13 cellular contexts compared by ENCODE assay signal in genomic region chr1:65418522-65419185, GRCh38. TPM values are rescaled to one million over a fixed set of nuclear protein-coding genes. Genes with fewer than 3 reads are reported as not detected.
A peak's percentile ranks its signal among the peaks of the same experiment; 100 is the strongest.
DNase-seq lines count a peak whose midpoint lies in the region; ATAC-seq and TF ChIP-seq lines count a peak whose summit lies in the region.
"Had no signal": no experiment of that assay in that cellular context is flagged by ENCODE, and none has a peak within 500 bp of the region (broad histone marks: within the 10 kb centered on the region; RNA-seq: fewer than 3 reads in every experiment).

No MANE protein-coding gene starts in this region.

- TF ChIP-seq CTCF in SK-N-SH (IDR thresholded peaks at IDR 0.05) (no peak), OCI-LY3 (IDR thresholded peaks at IDR 0.05; ENCODE audit: low read depth, low read length) (no peak), parathyroid adenoma (IDR thresholded peaks at IDR 0.05) (no peak)

- H3K9me3 ChIP-seq in SK-N-SH = no peaks in the 10 kb centered on the region
- H3K9me3 ChIP-seq in OCI-LY3 (ENCODE audit: insufficient read depth, low read length) = no peaks in the 10 kb centered on the region
- no peaks in the 10 kb centered on the region for H3K9me3 ChIP-seq in parathyroid adenoma (ENCODE audit: control insufficient read depth, low read length)
- H3K9me3 ChIP-seq: A549, pancreas had no signal

- no peak for ATAC-seq in SK-N-SH treated with all-trans-retinoic acid at 6 μM for 48 hours
- ATAC-seq in HG02884 (IDR thresholded peaks at IDR 0.05; ENCODE audit: unreplicated experiment) = no peak
- ATAC-seq in GM21576 (IDR thresholded peaks at IDR 0.05; ENCODE audit: unreplicated experiment) = no peak
- ATAC-seq: A549, pancreas had no signal

- H3F3A ChIP-seq in SK-N-SH (replicated peaks; ENCODE audit: insufficient read depth) = peaks cover 24% of the 10 kb centered on the region

- H3K27me3 ChIP-seq in SK-N-SH (ENCODE audit: insufficient read depth) (no peaks in the 10 kb centered on the region), OCI-LY3 (ENCODE audit: low read depth, low read length) (no peaks in the 10 kb centered on the region), parathyroid adenoma (ENCODE audit: control insufficient read depth, insufficient read depth, low read length) (no peaks in the 10 kb centered on the region)
- H3K27me3 ChIP-seq: pancreas had no signal

- no peaks in the 10 kb centered on the region; the same call in 1 of the 2 replicates for H4K20me1 ChIP-seq in SK-N-SH (ENCODE audit: insufficient read depth)
- H4K20me1 ChIP-seq in OCI-LY3 (ENCODE audit: insufficient read depth, low read length) = no peaks in the 10 kb centered on the region

- H2AFZ ChIP-seq in SK-N-SH (ENCODE audit: low read depth) (no peak overlapping the region), OCI-LY3 (ENCODE audit: low read depth, low read length) (peak overlapping the region; percentile 93; the same call in 1 of the 2 replicates), parathyroid adenoma (peak overlapping the region; percentile 96)

- no peak for TF ChIP-seq EP300 in SK-N-SH (IDR thresholded peaks at IDR 0.05; ENCODE audit: borderline replicate concordance in 1 of 2, low read depth in 1 of 2, low read length in 1 of 2)

- H3K79me2 ChIP-seq in SK-N-SH (ENCODE audit: insufficient read depth) = peaks cover 29% of the 10 kb centered on the region
- H3K79me2 ChIP-seq in OCI-LY3 (ENCODE audit: low read length) = peaks cover 27% of the 10 kb centered on the region
- H3K79me2 ChIP-seq in parathyroid adenoma = peaks cover 11% of the 10 kb centered on the region

- H3K36me3 ChIP-seq in SK-N-SH (replicated peaks in 1 of 2; ENCODE audit: control insufficient read depth in 1 of 2, insufficient read depth in 2 of 2, low read length in 1 of 2) (no peaks in the 10 kb centered on the region), OCI-LY3 (replicated peaks; ENCODE audit: low read depth, low read length) (no peaks in the 10 kb centered on the region), parathyroid adenoma (ENCODE audit: control insufficient read depth, insufficient read depth, low read length) (no peaks in the 10 kb centered on the region)
- H3K36me3 ChIP-seq: pancreas had no signal

- H3K4me1 ChIP-seq in SK-N-SH (ENCODE audit: control insufficient read depth in 1 of 2, insufficient read depth in 2 of 2, low read depth in 1 of 2, low read length in 1 of 2) = peaks cover 13 to 15% of the 10 kb centered on the region in 2 experiments
- peaks cover 25% of the 10 kb centered on the region for H3K4me1 ChIP-seq in OCI-LY3 (ENCODE audit: low read length)
- no peaks in the 10 kb centered on the region for H3K4me1 ChIP-seq in parathyroid adenoma

- POLR2A ChIA-PET in SK-N-SH (lab: Yijun Ruan, JAX) = no interaction called here

- no peaks in the 10 kb centered on the region for H3K9me2 ChIP-seq in SK-N-SH

- CTCF ChIA-PET in SK-N-SH (lab: Yijun Ruan, JAX) = interaction anchor here (1.4 to 1.9 kb wide), 3 partner anchors 40 to 269 kb away, joined by 3 to 9 read pairs (median 4); no protein-coding TSS in a partner anchor

- no peak for TF ChIP-seq RAD21 in SK-N-SH (IDR thresholded peaks at IDR 0.05; ENCODE audit: low read length)

- H3K4me3 ChIP-seq in SK-N-SH (ENCODE audit: low read depth in 2 of 2, low read length in 1 of 2) = no peak overlapping the region
- H3K4me3 ChIP-seq in OCI-LY3 (ENCODE audit: low read length) = peak overlapping the region; percentile 96
- H3K4me3 ChIP-seq in parathyroid adenoma (ENCODE audit: low read depth, low read length) = no peak overlapping the region

- H3K27ac ChIP-seq in SK-N-SH (ENCODE audit: low read depth in 2 of 2, low read length in 1 of 2) = peak overlapping the region; percentile 81 to 87; a peak in 2 of 4 replicates
- H3K27ac ChIP-seq in OCI-LY3 (ENCODE audit: low read length) = no peak overlapping the region
- H3K27ac ChIP-seq in epithelial cell of prostate = peak overlapping the region; percentile 98
- no peak overlapping the region for H3K27ac ChIP-seq in parathyroid adenoma

- WGBS in SK-N-SH (ENCODE audit: low lambda C conversion rate) = 88% methylated on average over 4 of the region's 4 CpGs

- H3K4me2 ChIP-seq in SK-N-SH = 0 out of 2 replicates have a peak overlapping the region, but pooled peaks have one; percentile 88
- H3K4me2 ChIP-seq in OCI-LY3 (ENCODE audit: low read length) = peak overlapping the region; percentile 77
- no peak overlapping the region for H3K4me2 ChIP-seq in parathyroid adenoma (ENCODE audit: low read length)

- H3K9ac ChIP-seq in SK-N-SH (no peak overlapping the region), OCI-LY3 (ENCODE audit: low read length) (peak overlapping the region; percentile 83), parathyroid adenoma (no peak overlapping the region)

- DNase-seq in SK-N-SH = no peak
- DNase-seq in epithelial cell of prostate (ENCODE audit: low read depth, low spot score) = no peak
- no peak for DNase-seq in NCI-H2107 treated with DMSO at 0.1 percent for 48 hours (lab: John Stamatoyannopoulos, UW; ENCODE audit: unreplicated experiment)
- DNase-seq: DMS79 treated with DMSO at 0.1 percent for 48 hours; pancreas; RPMI8226; stimulated activated CD4-positive, alpha-beta T cell treated with anti-CD3 and anti-CD28 coated beads, Interleukin-4, amount 100 ng/mL, for 24 hours had no signal

TF ChIP-seq in SK-N-SH, 30 proteins besides CTCF, POLR2A, EP300 and RAD21 (continues in another document):
- no peak for TF ChIP-seq USF2 (IDR thresholded peaks at IDR 0.05; ENCODE audit: borderline replicate concordance, low read depth, low read length)
- no peak for TF ChIP-seq PBX3 (IDR thresholded peaks at IDR 0.05)
- no peak for TF ChIP-seq SMC3 (IDR thresholded peaks at IDR 0.05; ENCODE audit: low read depth, low read length)
- TF ChIP-seq MEF2A (IDR thresholded peaks at IDR 0.05; ENCODE audit: borderline replicate concordance, low read depth) = no peak
- TF ChIP-seq TCF12 (IDR thresholded peaks at IDR 0.05) = no peak
- TF ChIP-seq POLR2AphosphoS5 (IDR thresholded peaks at IDR 0.05; ENCODE audit: low read depth, low read length) = no peak
- TF ChIP-seq TAF1 (IDR thresholded peaks at IDR 0.05; ENCODE audit: borderline replicate concordance, low read depth, low read length) = no peak
- TF ChIP-seq NRF1 (IDR thresholded peaks at IDR 0.05; ENCODE audit: low read depth, low read length) = no peak

TF ChIP-seq in SK-N-SH treated with all-trans-retinoic acid at 6 μM for 48 hours, 23 proteins besides CTCF, POLR2A, EP300 and RAD21:
- TF ChIP-seq OSR1 (CRISPR knock-in tag; IDR thresholded peaks at IDR 0.05) (no peak), RARB (CRISPR knock-in tag; IDR thresholded peaks at IDR 0.05) (no peak), ZNF8 (CRISPR knock-in tag; IDR thresholded peaks at IDR 0.05) (no peak), ZNF70 (CRISPR knock-in tag; IDR thresholded peaks at IDR 0.05) (no peak), POU6F1 (CRISPR knock-in tag; IDR thresholded peaks at IDR 0.05; ENCODE audit: borderline replicate concordance, low read depth) (no peak), ZFP3 (CRISPR knock-in tag; IDR thresholded peaks at IDR 0.05) (no peak), TCF4 (CRISPR knock-in tag; IDR thresholded peaks at IDR 0.05; ENCODE audit: borderline replicate concordance) (no peak)

RNA-seq across cellular contexts. Expression of gene LEPR, which starts 1.8 kb away (rescaled TPM):
- 2.3 and 3.2 TPM in 2 replicates for polyA plus RNA-seq in SK-N-SH (2012; rRNA removed)
- 4.3 and 5.1 TPM in 2 replicates for polyA plus RNA-seq in SK-N-SH (2012; cell fraction: cytosol; rRNA removed)
- polyA plus RNA-seq in SK-N-SH (2012; cell fraction: nucleus; rRNA removed) = 1.4 and 3.0 TPM in 2 replicates

RNA-seq across cellular contexts. Expression of gene LEPROT, which starts 1.8 kb away (rescaled TPM):
- polyA plus RNA-seq in SK-N-SH (2012; rRNA removed) = 38.9 and 69.3 TPM in 2 replicates
- 54.9 and 57.5 TPM in 2 replicates for polyA plus RNA-seq in SK-N-SH (2012; cell fraction: cytosol; rRNA removed)
- 19.8 and 51.3 TPM in 2 replicates for polyA plus RNA-seq in SK-N-SH (2012; cell fraction: nucleus; rRNA removed)

Comparison
In these comparisons a context has a peak if more than half of its experiments do, and no peak if none do; other contexts are left out.
1. H3K27ac ChIP-seq: peak in SK-N-SH (2 of 2) and epithelial cell of prostate (single experiment); none in OCI-LY3 (single experiment) and parathyroid adenoma (single experiment).